ENCODE assay signal across 16 cellular contexts in the genomic region with DNA sequence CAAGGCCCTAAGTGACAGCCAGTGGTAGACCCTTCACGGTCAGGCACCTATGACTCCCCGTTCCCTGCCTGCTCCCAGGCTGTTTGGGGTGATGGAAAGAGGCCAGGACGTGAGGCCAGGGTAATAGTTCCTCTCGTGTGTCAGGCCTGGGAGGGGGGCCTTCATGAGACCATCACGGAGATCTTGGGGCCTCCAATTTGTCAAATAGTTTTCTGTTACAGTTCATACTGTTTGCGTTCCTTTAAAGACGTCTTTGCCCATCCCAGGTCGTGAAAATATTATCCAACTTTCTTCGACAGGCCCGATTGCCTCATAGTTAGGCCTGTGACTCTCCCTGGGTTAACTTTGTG.
"Had no signal": no experiment of that assay in that cellular context is flagged by ENCODE, and none has a peak within 500 bp of the region (broad histone marks: within the 10 kb centered on the region; RNA-seq: fewer than 3 reads in every experiment).

No MANE protein-coding gene starts in this region.

- H3K4me3 ChIP-seq: gastroesophageal sphincter, hepatocyte, ovary, smooth muscle cell, testis, transverse colon had no signal

- H3K4me1 ChIP-seq: gastroesophageal sphincter, testis, transverse colon had no signal

- H3K27ac ChIP-seq: gastroesophageal sphincter, hepatocyte, neutrophil, ovary, testis, transverse colon had no signal

- ATAC-seq: activated naive CD8-positive, alpha-beta T cell treated with anti-CD3 and anti-CD28 coated beads, Interleukin-2, amount 50 U/mL, for 24 hours; effector memory CD8-positive, alpha-beta T cell; gastroesophageal sphincter; SK-N-SH treated with all-trans-retinoic acid at 6 μM for 48 hours; stimulated activated naive CD8-positive, alpha-beta T cell treated with anti-CD3 and anti-CD28 coated beads, Interleukin-15, Interleukin-2, amounts not matched to agents 100 U/mL and 50 U/mL, for 24 hours; T-helper 17 cell had no signal

- DNase-seq: activated naive CD8-positive, alpha-beta T cell treated with anti-CD3 and anti-CD28 coated beads, Interleukin-2, amount 50 U/mL, for 24 hours; amygdala; effector memory CD8-positive, alpha-beta T cell; midbrain; stimulated activated naive CD8-positive, alpha-beta T cell treated with anti-CD3 and anti-CD28 coated beads, Interleukin-15, Interleukin-2, amounts not matched to agents 100 U/mL and 50 U/mL, for 24 hours; T1000 had no signal

- H3K36me3 ChIP-seq: gastroesophageal sphincter, neutrophil, ovary, transverse colon had no signal

- H3K27me3 ChIP-seq: gastroesophageal sphincter, hepatocyte, neutrophil, ovary, testis, transverse colon had no signal

- H3K9me3 ChIP-seq: neutrophil, ovary, testis, transverse colon had no signal

- FAIRE-seq: colon had no signal
